8 cellular contexts compared by ENCODE assay signal in genomic region chr6:101257163-101257562, GRCh38.
"Had no signal": no experiment of that assay in that cellular context is flagged by ENCODE, and none has a peak within 500 bp of the region (broad histone marks: within the 10 kb centered on the region; RNA-seq: fewer than 3 reads in every experiment).

No MANE protein-coding gene starts in this region.

- H3K4me3 ChIP-seq: GM12878 had no signal

- FAIRE-seq: G401.6, GM12878, GM12891, GM12892, GM18507, GM19239 had no signal

- ATAC-seq: GM12878 had no signal

- DNase-seq: GDM1, GF-D8 had no signal
